Comparison of ENCODE assay signal across 27 cellular contexts in the genomic region with DNA sequence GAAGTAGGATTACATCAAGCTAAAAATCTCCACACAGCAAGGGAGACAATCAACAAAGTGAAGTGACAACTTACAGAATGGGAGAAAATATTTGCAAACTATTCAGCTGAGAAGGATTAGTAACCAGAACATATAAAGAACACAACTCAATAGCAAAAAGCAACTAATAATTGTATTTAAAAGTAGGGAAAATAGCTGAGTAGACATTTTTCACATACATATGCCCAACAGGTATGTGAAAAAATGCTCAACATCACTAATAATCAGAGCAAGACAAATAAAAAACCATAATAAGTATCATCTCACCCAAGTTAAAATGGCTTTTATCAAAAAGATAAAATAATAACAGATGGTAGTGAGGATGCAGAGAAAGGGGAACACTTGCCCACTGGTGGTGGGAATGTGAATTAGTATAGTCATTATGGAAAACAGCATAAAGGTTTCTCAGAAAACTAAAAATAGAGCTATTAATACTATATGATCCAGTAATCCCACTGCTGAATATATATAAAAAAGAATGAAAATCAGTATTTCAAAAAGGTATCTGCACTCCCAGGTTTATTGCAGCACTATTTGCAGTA.
"Had no signal": no experiment of that assay in that cellular context is flagged by ENCODE, and none has a peak within 500 bp of the region (broad histone marks: within the 10 kb centered on the region; RNA-seq: fewer than 3 reads in every experiment).

No MANE protein-coding gene starts in this region.

- H3K9me3 ChIP-seq: ovary, thyroid gland had no signal

- H3K4me3 Mint-ChIP-seq: activated B cell treated with CpG ODN at 0.5 μM for 24 hours; activated CD4-positive, alpha-beta T cell treated with anti-CD3 and anti-CD28 coated beads for 36 hours; activated T-cell treated with anti-CD3 and anti-CD28 coated beads, Interleukin-2, amount 50 U/mL, for 24 hours; activated T-helper 17 cell treated with anti-CD3 and anti-CD28 coated beads, Interleukin-2, amount 50 U/mL, for 72 hours; brain; immature natural killer cell; natural killer cell; stimulated activated naive CD8-positive, alpha-beta T cell treated with anti-CD3 and anti-CD28 coated beads, Interleukin-15, Interleukin-2, amounts not matched to agents 100 ng/mL and 50 ng/mL, for 24 hours; T-helper 1 cell treated with Interleukin-12 subunit alpha and Interleukin-12 subunit beta and Interleukin-4 antibody, amounts not matched to agents 30 μg/mL and 1 μg/mL, for 36 hours had no signal

- H3K4me3 ChIP-seq: hepatocyte, left lung, lung, ovary, skin epidermis, thyroid gland had no signal

- H3K36me3 ChIP-seq: left lung, ovary, thyroid gland had no signal

- H3K79me2 ChIP-seq: hepatocyte had no signal

- H3K27ac ChIP-seq: foreskin keratinocyte, hepatocyte, left lung, ovary, skin epidermis, thyroid gland had no signal

- H3K4me1 ChIP-seq: foreskin keratinocyte, left lung, thyroid gland had no signal

- H3K27me3 Mint-ChIP-seq: activated B cell treated with CpG ODN at 0.5 μM for 24 hours; activated CD4-positive, alpha-beta T cell treated with anti-CD3 and anti-CD28 coated beads for 36 hours; activated T-cell treated with anti-CD3 and anti-CD28 coated beads, Interleukin-2, amount 50 U/mL, for 24 hours; activated T-helper 17 cell treated with anti-CD3 and anti-CD28 coated beads, Interleukin-2, amount 50 U/mL, for 72 hours; stimulated activated naive CD8-positive, alpha-beta T cell treated with anti-CD3 and anti-CD28 coated beads, Interleukin-15, Interleukin-2, amounts not matched to agents 100 ng/mL and 50 ng/mL, for 24 hours had no signal

- H3K27ac Mint-ChIP-seq: activated B cell treated with CpG ODN at 0.5 μM for 24 hours; activated CD4-positive, alpha-beta T cell treated with anti-CD3 and anti-CD28 coated beads for 36 hours; activated naive CD4-positive, alpha-beta T cell treated with anti-CD3 and anti-CD28 coated beads, Interleukin-2, amount 50 U/mL, for 72 hours; activated T-cell treated with anti-CD3 and anti-CD28 coated beads, Interleukin-2, amount 50 U/mL, for 24 hours; activated T-helper 17 cell treated with anti-CD3 and anti-CD28 coated beads, Interleukin-2, amount 50 U/mL, for 72 hours; brain; immature natural killer cell; natural killer cell; stimulated activated naive CD8-positive, alpha-beta T cell treated with anti-CD3 and anti-CD28 coated beads, Interleukin-15, Interleukin-2, amounts not matched to agents 100 ng/mL and 50 ng/mL, for 24 hours; T-helper 1 cell treated with Interleukin-12 subunit alpha and Interleukin-12 subunit beta and Interleukin-4 antibody, amounts not matched to agents 30 μg/mL and 1 μg/mL, for 36 hours had no signal

- DNase-seq: activated B cell treated with CpG ODN at 0.5 μM for 24 hours; activated CD4-positive, alpha-beta T cell treated with anti-CD3 and anti-CD28 coated beads for 36 hours; activated CD4-positive, alpha-beta T cell treated with anti-CD3 and anti-CD28 coated beads, Interleukin-2, amount 50 U/mL, for 4 hours; activated CD8-positive, alpha-beta memory T cell treated with anti-CD3 and anti-CD28 coated beads for 24 hours; activated CD8-positive, alpha-beta memory T cell treated with anti-CD3 and anti-CD28 coated beads, Interleukin-2, amount 50 U/mL, for 4 hours; activated T-cell treated with anti-CD3 and anti-CD28 coated beads, Interleukin-2, amount 50 U/mL, for 24 hours; aorta; dermis blood vessel endothelial cell; effector CD8-positive, alpha-beta T cell; foreskin keratinocyte; immature natural killer cell; left lung; natural killer cell; ovary; right cardiac atrium; stimulated activated CD4-positive, alpha-beta T cell treated with anti-CD3 and anti-CD28 coated beads, Interleukin-1b, Interleukin-23, amount 100 ng/mL, for 48 hours; substantia nigra; T1000; thyroid gland had no signal

- H3K36me3 Mint-ChIP-seq: activated naive CD4-positive, alpha-beta T cell treated with anti-CD3 and anti-CD28 coated beads, Interleukin-2, amount 50 U/mL, for 72 hours; immature natural killer cell; natural killer cell had no signal

- H3K4me1 Mint-ChIP-seq: activated B cell treated with CpG ODN at 0.5 μM for 24 hours; activated CD4-positive, alpha-beta T cell treated with anti-CD3 and anti-CD28 coated beads for 36 hours; activated T-helper 17 cell treated with anti-CD3 and anti-CD28 coated beads, Interleukin-2, amount 50 U/mL, for 72 hours; immature natural killer cell; natural killer cell had no signal

- H3K27me3 ChIP-seq: foreskin keratinocyte, hepatocyte, left lung, ovary, thyroid gland had no signal

- H3K4me2 ChIP-seq: hepatocyte had no signal

- H2AFZ ChIP-seq: hepatocyte had no signal
